ENCODE assay signal across 19 cellular contexts in genomic region chr5:64514620-64515019, GRCh38. TPM values are rescaled to one million over a fixed set of nuclear protein-coding genes. Genes with fewer than 3 reads are reported as not detected.
DNase-seq lines count a peak whose midpoint lies in the region; ATAC-seq and TF ChIP-seq lines count a peak whose summit lies in the region.
"Had no signal": no experiment of that assay in that cellular context is flagged by ENCODE, and none has a peak within 500 bp of the region (broad histone marks: within the 10 kb centered on the region; RNA-seq: fewer than 3 reads in every experiment).

No MANE protein-coding gene starts in this region.

- ATAC-seq in heart left ventricle (peak; percentile 65 to 87 (median 84)), heart right ventricle (peak in 5 of 8 donors; percentile 55 to 90 (median 67)), psoas muscle (peak; percentile 76 to 98 (median 88))
- ATAC-seq in naive thymus-derived CD8-positive, alpha-beta T cell = no peak

- H3K4me1 ChIP-seq in heart left ventricle (peaks cover 0 to 8% (median 0%) of the 10 kb centered on the region in 12 donors), left ventricle myocardium inferior (peaks cover 17% of the 10 kb centered on the region), heart right ventricle (peaks cover 0 to 16% (median 0%) of the 10 kb centered on the region in 9 donors), psoas muscle (peaks cover 5% of the 10 kb centered on the region)
- H3K4me1 ChIP-seq: HAP-1 had no signal

- POLR2A ChIA-PET in activated CD4-positive, alpha-beta memory T cell treated with anti-CD3 and anti-CD28 coated beads for 36 hours (lab: Charles Lee) = no interaction called here
- POLR2A ChIA-PET in naive thymus-derived CD8-positive, alpha-beta T cell (lab: Charles Lee) = no interaction called here

- no peak overlapping the region for H3K27ac Mint-ChIP-seq in activated CD4-positive, alpha-beta memory T cell treated with anti-CD3 and anti-CD28 coated beads for 36 hours
- no peak overlapping the region for H3K27ac Mint-ChIP-seq in naive thymus-derived CD8-positive, alpha-beta T cell
- H3K27ac Mint-ChIP-seq: CD4-positive, alpha-beta memory T cell; HFFc6 had no signal

- TF ChIP-seq POLR2A in heart left ventricle (IDR thresholded peaks at IDR 0.05) = no peak

- no peaks in the 10 kb centered on the region for H3K36me3 Mint-ChIP-seq in activated CD4-positive, alpha-beta memory T cell treated with anti-CD3 and anti-CD28 coated beads for 36 hours
- no peaks in the 10 kb centered on the region for H3K36me3 Mint-ChIP-seq in naive thymus-derived CD8-positive, alpha-beta T cell
- H3K36me3 Mint-ChIP-seq: CD4-positive, alpha-beta memory T cell had no signal

- H3K4me3 ChIP-seq in heart left ventricle = no peak overlapping the region
- H3K4me3 ChIP-seq in left ventricle myocardium inferior = no peak overlapping the region
- no peak overlapping the region for H3K4me3 ChIP-seq in heart right ventricle
- H3K4me3 ChIP-seq in psoas muscle = no peak overlapping the region
- H3K4me3 ChIP-seq: HAP-1 had no signal

- intact Hi-C loops in heart left ventricle (cut with DNase I) (loop anchor here in 1 of 10 donors (5.0 kb wide), 1 partner anchor 83 kb away; no protein-coding TSS in a partner anchor), left ventricle myocardium inferior (cut with micrococcal nuclease) (no loop called here), heart right ventricle (cut with DNase I) (loop anchor here in 2 of 10 donors (5.0 kb wide), 1 partner anchor 98 kb away; no protein-coding TSS in a partner anchor), psoas muscle (cut with DNase I) (loop anchor here in 1 of 2 donors (10.0 kb wide), 1 partner anchor 280 kb away; no protein-coding TSS in a partner anchor)
- intact Hi-C loops in activated CD4-positive, alpha-beta memory T cell treated with anti-CD3 and anti-CD28 coated beads for 36 hours (cut with micrococcal nuclease) = no loop called here

- no peaks in the 10 kb centered on the region for H3K4me1 Mint-ChIP-seq in activated CD4-positive, alpha-beta memory T cell treated with anti-CD3 and anti-CD28 coated beads for 36 hours (ENCODE audit: low read depth)
- no peaks in the 10 kb centered on the region for H3K4me1 Mint-ChIP-seq in naive thymus-derived CD8-positive, alpha-beta T cell
- H3K4me1 Mint-ChIP-seq: CD4-positive, alpha-beta memory T cell had no signal

- no peaks in the 10 kb centered on the region for H3K27me3 Mint-ChIP-seq in activated CD4-positive, alpha-beta memory T cell treated with anti-CD3 and anti-CD28 coated beads for 36 hours
- H3K27me3 Mint-ChIP-seq in naive thymus-derived CD8-positive, alpha-beta T cell = peaks cover 2 to 19% (median 5%) of the 10 kb centered on the region in 5 donors

- no peaks in the 10 kb centered on the region for H3K9me3 Mint-ChIP-seq in activated CD4-positive, alpha-beta memory T cell treated with anti-CD3 and anti-CD28 coated beads for 36 hours
- peaks cover 0 to 10% (median 0%) of the 10 kb centered on the region in 9 donors for H3K9me3 Mint-ChIP-seq in naive thymus-derived CD8-positive, alpha-beta T cell
- H3K9me3 Mint-ChIP-seq: HFFc6 had no signal

- H3K27me3 ChIP-seq in heart left ventricle (no peaks in the 10 kb centered on the region), left ventricle myocardium inferior (ENCODE audit: low read depth) (no peaks in the 10 kb centered on the region), heart right ventricle (peaks cover 0 to 5% (median 0%) of the 10 kb centered on the region in 7 donors), psoas muscle (ENCODE audit: insufficient read depth in 3 of 3, low read length in 2 of 3) (no peaks in the 10 kb centered on the region)

- no peak overlapping the region for H3K27ac ChIP-seq in heart left ventricle
- no peak overlapping the region for H3K27ac ChIP-seq in left ventricle myocardium inferior (replicated peaks)
- no peak overlapping the region for H3K27ac ChIP-seq in heart right ventricle
- H3K27ac ChIP-seq in psoas muscle = no peak overlapping the region

- CTCF ChIA-PET in activated CD4-positive, alpha-beta memory T cell treated with anti-CD3 and anti-CD28 coated beads for 36 hours (lab: Charles Lee) = no interaction called here

- no peaks in the 10 kb centered on the region for H3K9me3 ChIP-seq in heart left ventricle
- H3K9me3 ChIP-seq in left ventricle myocardium inferior (replicated peaks) = no peaks in the 10 kb centered on the region
- H3K9me3 ChIP-seq in heart right ventricle = no peaks in the 10 kb centered on the region
- no peaks in the 10 kb centered on the region for H3K9me3 ChIP-seq in psoas muscle
- H3K9me3 ChIP-seq: HAP-1 had no signal

- no peak for TF ChIP-seq CTCF in heart left ventricle (IDR thresholded peaks at IDR 0.05)
- no peak for TF ChIP-seq CTCF in left ventricle myocardium inferior (IDR thresholded peaks at IDR 0.05; ENCODE audit: borderline replicate concordance)
- no peak for TF ChIP-seq CTCF in heart right ventricle (IDR thresholded peaks at IDR 0.05)
- no peak for TF ChIP-seq CTCF in psoas muscle (IDR thresholded peaks at IDR 0.05)

- no peaks in the 10 kb centered on the region for H3K36me3 ChIP-seq in heart left ventricle
- H3K36me3 ChIP-seq in left ventricle myocardium inferior = no peaks in the 10 kb centered on the region
- no peaks in the 10 kb centered on the region for H3K36me3 ChIP-seq in heart right ventricle
- H3K36me3 ChIP-seq in psoas muscle (ENCODE audit: insufficient read depth in 1 of 2, low read depth in 1 of 2) = no peaks in the 10 kb centered on the region
- H3K36me3 ChIP-seq: HAP-1 had no signal

- whole genome bisulfite sequencing in heart left ventricle, 4 donors = 71 to 91% (median 82%) methylated on average over 1 of the region's 1 CpG
- 94 to 96% methylated on average over 1 of the region's 1 CpG for WGBS in heart right ventricle, 2 donors
- WGBS in psoas muscle, 3 donors = 17 to 53% (median 25%) methylated on average over 1 of the region's 1 CpG

- DNase-seq in heart left ventricle (no peak), left ventricle myocardium inferior (no peak), heart right ventricle (no peak), psoas muscle (no peak)
- no peak for DNase-seq in activated CD4-positive, alpha-beta memory T cell treated with anti-CD3 and anti-CD28 coated beads for 36 hours
- DNase-seq in naive thymus-derived CD8-positive, alpha-beta T cell = no peak
- DNase-seq: C1 segment of cervical spinal cord; Calu3; CD4-positive, alpha-beta memory T cell; COR-L47; DMS53; DMS79 treated with DMSO at 0.1 percent for 48 hours; GF-D8; GOT3; HFFc6 had no signal

- no peak overlapping the region for H3K4me3 Mint-ChIP-seq in activated CD4-positive, alpha-beta memory T cell treated with anti-CD3 and anti-CD28 coated beads for 36 hours
- no peak overlapping the region for H3K4me3 Mint-ChIP-seq in naive thymus-derived CD8-positive, alpha-beta T cell
- H3K4me3 Mint-ChIP-seq: CD4-positive, alpha-beta memory T cell; HFFc6 had no signal

RNA-seq across cellular contexts. Expression of gene RGS7BP, which starts 8.8 kb away (rescaled TPM):
- total RNA-seq in heart left ventricle = 1 to 10 TPM in 8 of 9 donors, under 1 TPM in 1; 0.69 to 5.2 (median 2.1) TPM
- under 1 TPM; 0.04 to 0.32 TPM for polyA plus RNA-seq in heart left ventricle
- 3.6 TPM for total RNA-seq in left ventricle myocardium inferior
- 1 to 10 TPM in 9 of 10 donors, under 1 TPM in 1; 0.81 to 3.1 (median 1.7) TPM for total RNA-seq in heart right ventricle
- under 1 TPM; 0.07 to 0.29 TPM for polyA plus RNA-seq in heart right ventricle
- total RNA-seq in psoas muscle = 1 to 10 TPM in 1 of 4 donors, under 1 TPM in 3; 0.17 to 1.5 (median 0.41) TPM
- polyA plus RNA-seq in psoas muscle = under 1 TPM; 0.06 to 0.13 (median 0.12) TPM
- not detected for total RNA-seq in activated CD4-positive, alpha-beta memory T cell treated with anti-CD3 and anti-CD28 coated beads for 36 hours
- not detected for total RNA-seq in naive thymus-derived CD8-positive, alpha-beta T cell
- not detected for polyA plus RNA-seq in naive thymus-derived CD8-positive, alpha-beta T cell
- total RNA-seq: A172; Calu3; CD4-positive, alpha-beta memory T cell; Daoy; G401; HFFc6 had no signal
- polyA plus RNA-seq: CD4-positive, alpha-beta memory T cell had no signal

Comparison
In these comparisons a context has a peak if more than half of its experiments do, and no peak if none do; other contexts are left out.
1. ATAC-seq: peak in heart left ventricle (4 of 4), heart right ventricle (5 of 8) and psoas muscle (4 of 4); none in naive thymus-derived CD8-positive, alpha-beta T cell (0 of 2).